ENCODE assay signal across 27 cellular contexts in genomic region chr18:668263-668662, GRCh38. TPM values are rescaled to one million over a fixed set of nuclear protein-coding genes. Genes with fewer than 3 reads are reported as not detected.
A peak's percentile ranks its signal among the peaks of the same experiment; 100 is the strongest.
DNase-seq lines count a peak whose midpoint lies in the region; ATAC-seq, FAIRE-seq and TF ChIP-seq lines count a peak whose summit lies in the region.
"Had no signal": no experiment of that assay in that cellular context is flagged by ENCODE, and none has a peak within 500 bp of the region (broad histone marks: within the 10 kb centered on the region; RNA-seq: fewer than 3 reads in every experiment).

No MANE protein-coding gene starts in this region.

- intact Hi-C loops in GM12878 (cut with micrococcal nuclease; ENCODE audit: unreplicated experiment) (no loop called here), right lobe of liver (cut with DNase I) (no loop called here), transverse colon (cut with DNase I; ENCODE audit: low total_unique reads) (no loop called here)

- H3K79me2 ChIP-seq in GM12878 (ENCODE audit: control insufficient read depth, insufficient read depth, low read length) = peaks cover 8% of the 10 kb centered on the region

- H3K27me3 Mint-ChIP-seq in T-helper 2 cell treated with Interferon-gamma antibody and Interleukin-4, amounts not matched to agents 5 μg/mL and 100 μg/mL, for 36 hours (ENCODE audit: low read depth) = no peaks in the 10 kb centered on the region
- H3K27me3 Mint-ChIP-seq: activated T-cell treated with anti-CD3 and anti-CD28 coated beads, Interleukin-2, amount 50 U/mL, for 24 hours; IgD-negative memory B cell had no signal

- TF ChIP-seq EP300 in GM12878 (IDR thresholded peaks at IDR 0.05; ENCODE audit: borderline replicate concordance in 1 of 2, control insufficient read depth in 1 of 2, low read depth in 2 of 2, low read length in 2 of 2) (no peak), transverse colon (IDR thresholded peaks at IDR 0.05; ENCODE audit: low read depth) (no peak)

- H3K4me3 Mint-ChIP-seq in T-helper 2 cell treated with Interferon-gamma antibody and Interleukin-4, amounts not matched to agents 5 μg/mL and 100 μg/mL, for 36 hours = no peak overlapping the region
- H3K4me3 Mint-ChIP-seq: activated T-cell treated with anti-CD3 and anti-CD28 coated beads, Interleukin-2, amount 50 U/mL, for 24 hours had no signal

- WGBS in GM12878 (ENCODE audit: insufficient coverage, insufficient replicate concordance, low lambda C conversion rate, missing lambda C conversion rate) = 92% methylated on average over 1 of the region's 1 CpG
- WGBS in right lobe of liver (ENCODE audit: insufficient coverage, low coverage, low lambda C conversion rate, missing lambda C conversion rate) = 7% methylated on average over 1 of the region's 1 CpG
- 38 to 47% methylated on average over 1 of the region's 1 CpG for WGBS in transverse colon (ENCODE audit: low coverage in 1 of 2), 2 donors

- POLR2A ChIA-PET in GM12878 (lab: Charles Lee) = no interaction called here

- H3K9ac ChIP-seq in GM12878 (ENCODE audit: control insufficient read depth, insufficient read depth, low read length) = no peak overlapping the region
- H3K9ac ChIP-seq: GM23248 had no signal

- H3K4me1 ChIP-seq in GM12878 (ENCODE audit: control insufficient read depth, insufficient read depth, low read length) (no peaks in the 10 kb centered on the region; the same call in 1 of the 2 replicates), right lobe of liver (no peaks in the 10 kb centered on the region), transverse colon (no peaks in the 10 kb centered on the region)
- H3K4me1 ChIP-seq: tibial nerve had no signal

- no peak overlapping the region for H3K4me2 ChIP-seq in GM12878 (ENCODE audit: control insufficient read depth, insufficient read depth)

- no peak overlapping the region for H2AFZ ChIP-seq in GM12878 (ENCODE audit: control insufficient read depth, low read depth, low read length)
- H2AFZ ChIP-seq: GM23248 had no signal

- no peaks in the 10 kb centered on the region; the same call in 2 of the 3 replicates for H3K9me3 ChIP-seq in GM12878 (replicated peaks; ENCODE audit: control insufficient read depth, insufficient read depth, low read length)
- no peaks in the 10 kb centered on the region for H3K9me3 ChIP-seq in right lobe of liver
- no peaks in the 10 kb centered on the region for H3K9me3 ChIP-seq in transverse colon
- H3K9me3 ChIP-seq: sigmoid colon, tibial nerve had no signal

- TF ChIP-seq POLR2A in GM12878 (IDR thresholded peaks at IDR 0.05; ENCODE audit: low read depth, low read length) (no peak), right lobe of liver (IDR thresholded peaks at IDR 0.05) (no peak), transverse colon (IDR thresholded peaks at IDR 0.05) (no peak)

- peak overlapping the region; percentile 4; the same call in 1 of the 2 replicates for H3K27ac ChIP-seq in 22Rv1
- H3K27ac ChIP-seq in GM12878 (ENCODE audit: control insufficient read depth, insufficient read depth) = no peak overlapping the region
- H3K27ac ChIP-seq in right lobe of liver = no peak overlapping the region
- H3K27ac ChIP-seq in transverse colon = no peak overlapping the region
- H3K27ac ChIP-seq: GM23248, sigmoid colon, tibial nerve had no signal

- H3K27ac Mint-ChIP-seq in T-helper 2 cell treated with Interferon-gamma antibody and Interleukin-4, amounts not matched to agents 5 μg/mL and 100 μg/mL, for 36 hours = peak overlapping the region; percentile 38
- H3K27ac Mint-ChIP-seq: activated T-cell treated with anti-CD3 and anti-CD28 coated beads, Interleukin-2, amount 50 U/mL, for 24 hours had no signal

- peaks cover 23% of the 10 kb centered on the region for H3K4me1 Mint-ChIP-seq in T-helper 2 cell treated with Interferon-gamma antibody and Interleukin-4, amounts not matched to agents 5 μg/mL and 100 μg/mL, for 36 hours (ENCODE audit: low read depth)
- H3K4me1 Mint-ChIP-seq: IgD-negative memory B cell had no signal

- no peaks in the 10 kb centered on the region for H3K9me3 Mint-ChIP-seq in T-helper 2 cell treated with Interferon-gamma antibody and Interleukin-4, amounts not matched to agents 5 μg/mL and 100 μg/mL, for 36 hours
- H3K9me3 Mint-ChIP-seq: IgD-negative memory B cell had no signal

- TF ChIP-seq CTCF in 22Rv1 (IDR thresholded peaks at IDR 0.05) (no peak), GM12878 (IDR thresholded peaks at IDR 0.05 in 2 of 3, conservative IDR thresholded peaks at IDR 0.05 in 1 of 3; ENCODE audit: control insufficient read depth in 2 of 3, extremely low read depth in 1 of 3, insufficient read depth in 1 of 3, low read depth in 3 of 3, low read length in 3 of 3) (no peak), right lobe of liver (IDR thresholded peaks at IDR 0.05) (no peak), transverse colon (IDR thresholded peaks at IDR 0.05) (no peak)

- DNase-seq in T-helper 2 cell treated with Interferon-gamma antibody and Interleukin-4, amounts not matched to agents 5 μg/mL and 100 μg/mL, for 36 hours (ENCODE audit: low spot score) = no peak
- DNase-seq in T-helper 2 cell (no peak), GM12878 (ENCODE audit: low read depth, low spot score) (no peak), right lobe of liver (no peak), NCI-H446 treated with DMSO at 0.1 percent for 48 hours (lab: John Stamatoyannopoulos, UW) (no peak), transverse colon (no peak)
- DNase-seq: 8988T; activated CD4-positive, CD25-positive, alpha-beta regulatory T cell treated with anti-CD3 and anti-CD28 coated beads, Interleukin-2, amount 50 U/mL, for 72 hours; activated CD8-positive, alpha-beta memory T cell treated with anti-CD3 and anti-CD28 coated beads for 24 hours; activated T-cell treated with anti-CD3 and anti-CD28 coated beads, Interleukin-2, amount 50 U/mL, for 24 hours; C1 segment of cervical spinal cord; dorsolateral prefrontal cortex; GM23248; kidney glomerular epithelial cell; NCI-H1436 treated with DMSO at 0.1 percent for 48 hours; NCI-H345; NCI-H748 treated with DMSO at 0.1 percent for 48 hours; SHP77; sigmoid colon; stimulated activated CD4-positive, alpha-beta T cell treated with anti-CD3 and anti-CD28 coated beads, Interleukin-4, amount 100 ng/mL, for 1 hour had no signal

- H3K27me3 ChIP-seq in GM12878 (replicated peaks in 1 of 2; ENCODE audit: control insufficient read depth in 2 of 2, insufficient read depth in 2 of 2, low read length in 1 of 2) (no peaks in the 10 kb centered on the region), right lobe of liver (no peaks in the 10 kb centered on the region), transverse colon (no peaks in the 10 kb centered on the region)
- H3K27me3 ChIP-seq: dorsolateral prefrontal cortex, sigmoid colon, tibial nerve had no signal

- peaks cover 67% of the 10 kb centered on the region for H3K36me3 Mint-ChIP-seq in T-helper 2 cell treated with Interferon-gamma antibody and Interleukin-4, amounts not matched to agents 5 μg/mL and 100 μg/mL, for 36 hours (ENCODE audit: low read depth)
- H3K36me3 Mint-ChIP-seq: IgD-negative memory B cell had no signal

- H4K20me1 ChIP-seq in GM12878 (ENCODE audit: control insufficient read depth, insufficient read depth) = no peaks in the 10 kb centered on the region

- H3K36me3 ChIP-seq in GM12878 (ENCODE audit: control insufficient read depth in 2 of 2, insufficient read depth in 2 of 2, low read length in 1 of 2) (peaks cover 17 to 33% of the 10 kb centered on the region in 2 experiments), right lobe of liver (peaks cover 0 to 30% (median 9%) of the 10 kb centered on the region in 4 donors), transverse colon (peaks cover 0 to 21% (median 9%) of the 10 kb centered on the region in 4 donors)

- no peak overlapping the region for H3K4me3 ChIP-seq in GM12878
- H3K4me3 ChIP-seq in right lobe of liver = no peak overlapping the region
- no peak overlapping the region for H3K4me3 ChIP-seq in transverse colon
- H3K4me3 ChIP-seq: dorsolateral prefrontal cortex, GM23248, sigmoid colon, tibial nerve had no signal

- ATAC-seq in GM12878 = no peak
- peak; percentile 49 to 76 (median 63) for ATAC-seq in right lobe of liver
- ATAC-seq in GM21786 (IDR thresholded peaks at IDR 0.05; ENCODE audit: unreplicated experiment) = no peak
- ATAC-seq: Panc1 had no signal

- no TSS peak for BruUV-seq in GM12878 (replicated peaks; lab: Mats Ljungman, UMichigan)

- SMC1A ChIA-PET in GM12878 (lab: Charles Lee; ENCODE audit: uncharacterized antibody, unreplicated experiment) = interaction anchor here (1.4 kb wide), 1 partner anchor 162 kb away, joined by 4 read pairs; no protein-coding TSS in a partner anchor

- CTCF ChIA-PET in GM12878 (lab: Yijun Ruan, JAX) = no interaction called here

- TF ChIP-seq RAD21 in GM12878 (IDR thresholded peaks at IDR 0.05; ENCODE audit: insufficient read depth, low read depth, low read length) = no peak

- RAD21 ChIA-PET in GM12878 (lab: Charles Lee; ENCODE audit: unreplicated experiment) = no interaction called here

- in situ Hi-C loops in GM12878 (cut with MboI) (no loop called here), transverse colon (cut with MboI; ENCODE audit: low pct_ligation_motif_present in 1 of 4, low pct_unique_long_range_greater_than_20kb in 1 of 4, low sequenced_read_pairs in 3 of 4) (no loop called here)

- FAIRE-seq in GM12878 (lab: Jason Lieb, UNC) = peak; percentile 38
- FAIRE-seq: endometrium, frontal cortex had no signal

RNA-seq across cellular contexts. Expression of gene TYMS, which starts 10.8 kb away (rescaled TPM):
- 16.5 and 22.8 TPM in 2 replicates for total RNA-seq in GM12878 (2013; cell fraction: nucleolus; rRNA removed)
- total RNA-seq in GM12878 (2014; rRNA removed) (65.8 and 74.4 TPM in 2 replicates), GM12878 (2014; rRNA removed; fragmentation: Illumina TruSeq; extraction: Trizol) (34.8 and 38.6 TPM in 2 replicates), GM12878 (2021) (219 and 224 TPM in 2 replicates), right lobe of liver (10 to 100 TPM in 1 of 6 experiments, 1 to 10 TPM in 5; 1.1 to 14.9 (median 4.2) TPM), transverse colon (1 to 10 TPM; 3.2 to 5.9 (median 4.7) TPM)
- polyA plus RNA-seq in GM12878 (2011; ENCODE audit: low read depth) = 146 TPM
- polyA plus RNA-seq in GM12878 (2011; rRNA removed) (221 and 263 TPM in 2 replicates), GM12878 (2014; fragmentation: Illumina TruSeq; extraction: Trizol) (250 and 297 TPM in 2 replicates), GM12878 (2014; fragmentation: Nextera tagmentation; extraction: Ambion mirVana) (100 to 1,000 TPM; 157 to 197 TPM), GM12878 (2014; rRNA removed) (200 and 218 TPM in 2 replicates), GM12878 (2016; fragmentation: Nextera tagmentation; extraction: Ambion mirVana) (100 to 1,000 TPM; 516 to 524 TPM)
- 355 and 416 TPM in 2 replicates for polyA plus RNA-seq in GM12878 (2011; cell fraction: cytosol; rRNA removed)
- polyA plus RNA-seq in GM12878 (2011; cell fraction: nucleus; rRNA removed) = 161 and 172 TPM in 2 replicates
- polyA plus RNA-seq in GM12878 (2012) = 162 and 194 TPM in 2 replicates
- polyA minus RNA-seq in GM12878 (2011; rRNA and poly(A)+ RNA removed) = 294 and 415 TPM in 2 replicates
- polyA minus RNA-seq in GM12878 (2011; cell fraction: cytosol; rRNA and poly(A)+ RNA removed) = 127 and 151 TPM in 2 replicates
- polyA minus RNA-seq in GM12878 (2011; cell fraction: nucleus; rRNA and poly(A)+ RNA removed) = 39.3 and 69.0 TPM in 2 replicates

RNA-seq across cellular contexts. Expression of gene ENOSF1, which starts 44.2 kb away (rescaled TPM):
- 0.86 and 0.88 TPM in 2 replicates for total RNA-seq in GM12878 (2013; cell fraction: nucleolus; rRNA removed)
- total RNA-seq in GM12878 (2014; rRNA removed) = 26.3 and 28.9 TPM in 2 replicates
- total RNA-seq in GM12878 (2014; rRNA removed; fragmentation: Illumina TruSeq; extraction: Trizol) = 23.5 and 26.2 TPM in 2 replicates
- 40.0 and 43.3 TPM in 2 replicates for total RNA-seq in GM12878 (2021)
- 21.1 TPM for polyA plus RNA-seq in GM12878 (2011; ENCODE audit: low read depth)
- polyA plus RNA-seq in GM12878 (2011; rRNA removed) = 27.6 and 30.7 TPM in 2 replicates
- 23.2 and 23.7 TPM in 2 replicates for polyA plus RNA-seq in GM12878 (2011; cell fraction: cytosol; rRNA removed)
- 113 and 114 TPM in 2 replicates for polyA plus RNA-seq in GM12878 (2011; cell fraction: nucleus; rRNA removed)
- polyA plus RNA-seq in GM12878 (2012) = 25.9 and 32.1 TPM in 2 replicates
- 40.0 and 43.5 TPM in 2 replicates for polyA plus RNA-seq in GM12878 (2014; fragmentation: Illumina TruSeq; extraction: Trizol)
- 10 to 100 TPM; 12.5 to 13.3 TPM for polyA plus RNA-seq in GM12878 (2014; fragmentation: Nextera tagmentation; extraction: Ambion mirVana)
- 30.4 and 31.3 TPM in 2 replicates for polyA plus RNA-seq in GM12878 (2014; rRNA removed)
- polyA plus RNA-seq in GM12878 (2016; fragmentation: Nextera tagmentation; extraction: Ambion mirVana) = 10 to 100 TPM; 41.6 to 42.3 TPM
- polyA minus RNA-seq in GM12878 (2011; rRNA and poly(A)+ RNA removed) = 38.4 and 54.2 TPM in 2 replicates
- 16.7 and 19.4 TPM in 2 replicates for polyA minus RNA-seq in GM12878 (2011; cell fraction: cytosol; rRNA and poly(A)+ RNA removed)
- polyA minus RNA-seq in GM12878 (2011; cell fraction: nucleus; rRNA and poly(A)+ RNA removed) = 41.5 and 64.3 TPM in 2 replicates
- total RNA-seq in right lobe of liver = 10 to 100 TPM; 36.7 to 71.9 (median 58.5) TPM
- 10 to 100 TPM; 44.5 to 97.3 (median 74.2) TPM for total RNA-seq in transverse colon

Comparison
In these comparisons a context has a peak if more than half of its experiments do, and no peak if none do; other contexts are left out.
1. ATAC-seq: peak in right lobe of liver (4 of 4); none in GM12878 (single experiment) and GM21786 (single experiment).